ENCODE assay signal across 29 cellular contexts in genomic region chr3:83873550-83873949, GRCh38.
A peak's percentile ranks its signal among the peaks of the same experiment; 100 is the strongest.
DNase-seq lines count a peak whose midpoint lies in the region; ATAC-seq and TF ChIP-seq lines count a peak whose summit lies in the region.
"Had no signal": no experiment of that assay in that cellular context is flagged by ENCODE, and none has a peak within 500 bp of the region (broad histone marks: within the 10 kb centered on the region; RNA-seq: fewer than 3 reads in every experiment).

No MANE protein-coding gene starts in this region.

- no peaks in the 10 kb centered on the region for H4K20me1 ChIP-seq in PC-3 (ENCODE audit: low read length)
- H4K20me1 ChIP-seq in GM23248 (ENCODE audit: insufficient read depth) = no peaks in the 10 kb centered on the region

- no TSS peak for BruUV-seq in PC-3 (replicated peaks; lab: Mats Ljungman, UMichigan)

- POLR2A ChIA-PET in PC-3 (lab: Charles Lee; ENCODE audit: unreplicated experiment) = interaction anchor here (0.6 kb wide), 1 partner anchor 1006 kb away, joined by 3 read pairs; no protein-coding TSS in a partner anchor

- H3F3A ChIP-seq in PC-3 (ENCODE audit: low read length, unreplicated experiment) (no peaks in the 10 kb centered on the region), GM23248 (ENCODE audit: insufficient read depth) (no peaks in the 10 kb centered on the region)

- H3K4me2 ChIP-seq in PC-3 (ENCODE audit: low read length) = peak overlapping the region; percentile 44
- no peak overlapping the region for H3K4me2 ChIP-seq in GM23248 (ENCODE audit: unreplicated experiment)
- H3K4me2 ChIP-seq: hepatocyte, SK-N-SH had no signal

- ATAC-seq in PC-3 = peak; percentile 82
- ATAC-seq: activated CD4-positive, CD25-positive, alpha-beta regulatory T cell treated with anti-CD3 and anti-CD28 coated beads, Interleukin-2, amount 50 U/mL, for 24 hours; gastroesophageal sphincter; Right ventricle myocardium inferior; stimulated activated naive B cell treated with anti-CD40 and anti-IgM and Interleukin-4, amounts not matched to agents 10 μg/mL and 1 μg/mL and 100 μg/mL, for 72 hours; T-helper 17 cell; upper lobe of right lung had no signal

- H3K27me3 ChIP-seq in PC-3 (ENCODE audit: low read length) (no peaks in the 10 kb centered on the region), GM23248 (replicated peaks; ENCODE audit: insufficient read depth) (no peaks in the 10 kb centered on the region), HAP-1 (ENCODE audit: low read depth) (no peaks in the 10 kb centered on the region)
- H3K27me3 ChIP-seq: brain microvascular endothelial cell, gastroesophageal sphincter, hepatocyte, ovary, suprapubic skin, upper lobe of right lung had no signal

- H3K27ac ChIP-seq in PC-3 (ENCODE audit: low read length) = peak overlapping the region; percentile 78
- H3K27ac ChIP-seq in GM23248 = no peak overlapping the region
- H3K27ac ChIP-seq: brain microvascular endothelial cell, hepatocyte, ovary, skin epidermis, suprapubic skin, upper lobe of right lung had no signal

- H3K36me3 ChIP-seq in PC-3 (ENCODE audit: low read depth, low read length) (no peaks in the 10 kb centered on the region), GM23248 (ENCODE audit: low read depth) (no peaks in the 10 kb centered on the region), HAP-1 (replicated peaks) (no peaks in the 10 kb centered on the region)
- H3K36me3 ChIP-seq: brain microvascular endothelial cell, gastroesophageal sphincter, ovary, suprapubic skin, upper lobe of right lung had no signal

- no peak overlapping the region for H3K4me3 ChIP-seq in PC-3 (ENCODE audit: low read length)
- H3K4me3 ChIP-seq in GM23248 = no peak overlapping the region
- no peak overlapping the region for H3K4me3 ChIP-seq in HAP-1
- H3K4me3 ChIP-seq: gastroesophageal sphincter, hepatocyte, lung, ovary, skin epidermis, suprapubic skin, upper lobe of right lung had no signal

- H3K79me2 ChIP-seq in PC-3 (ENCODE audit: low read length) (no peaks in the 10 kb centered on the region), GM23248 (ENCODE audit: insufficient read depth) (no peaks in the 10 kb centered on the region)
- H3K79me2 ChIP-seq: hepatocyte had no signal

- DNase-seq in NOMO-1 (lab: John Stamatoyannopoulos, UW; ENCODE audit: unreplicated experiment in 2 of 2) (peak; percentile 12 to 77), NOMO-1 treated with dmso at 0.1 percent for 144 hours (lab: John Stamatoyannopoulos, UW; ENCODE audit: unreplicated experiment) (no peak), PC-3 (peak; percentile 58), fibroblast of gingiva (ENCODE audit: low read depth) (peak; percentile 10), GM23248 (no peak), cortex of kidney (lab: John Stamatoyannopoulos, UW) (no peak), NCI-H2227 (lab: John Stamatoyannopoulos, UW; ENCODE audit: unreplicated experiment) (no peak), HAP-1 (ENCODE audit: low spot score in 2 of 2) (no peak)
- DNase-seq: 8988T; activated CD4-positive, alpha-beta memory T cell treated with anti-CD3 and anti-CD28 coated beads for 36 hours; activated naive CD4-positive, alpha-beta T cell; brain microvascular endothelial cell; C1 segment of cervical spinal cord; KG1; NCI-H1436 treated with DMSO at 0.1 percent for 48 hours; NCI-H446 treated with DMSO at 0.1 percent for 48 hours; NCI-H82; ovary; SK-N-SH; stimulated activated naive B cell treated with anti-CD40 and anti-IgM and Interleukin-4, amounts not matched to agents 10 μg/mL and 1 μg/mL and 100 μg/mL, for 72 hours; T-helper 17 cell; upper lobe of right lung had no signal

- peaks cover 4% of the 10 kb centered on the region; the same call in 1 of the 2 replicates for H3K4me1 ChIP-seq in PC-3 (ENCODE audit: insufficient read depth, low read length)
- H3K4me1 ChIP-seq in GM23248 (ENCODE audit: insufficient read depth) = no peaks in the 10 kb centered on the region
- H3K4me1 ChIP-seq in HAP-1 = no peaks in the 10 kb centered on the region
- H3K4me1 ChIP-seq: gastroesophageal sphincter, suprapubic skin, upper lobe of right lung had no signal

- H2AFZ ChIP-seq in PC-3 (ENCODE audit: low read length) = peak overlapping the region; percentile 47; the same call in 1 of the 2 replicates
- H2AFZ ChIP-seq in GM23248 = no peak overlapping the region
- H2AFZ ChIP-seq: hepatocyte had no signal

- no peaks in the 10 kb centered on the region for H3K9me2 ChIP-seq in PC-3 (replicated peaks; ENCODE audit: low read length)
- no peaks in the 10 kb centered on the region for H3K9me2 ChIP-seq in GM23248 (ENCODE audit: insufficient read depth)
- H3K9me2 ChIP-seq: SK-N-SH had no signal

- H3K9me3 ChIP-seq in PC-3 (ENCODE audit: low read length) (no peaks in the 10 kb centered on the region), GM23248 (ENCODE audit: low read depth) (no peaks in the 10 kb centered on the region), HAP-1 (no peaks in the 10 kb centered on the region; the same call in 1 of the 2 replicates)
- H3K9me3 ChIP-seq: ovary, SK-N-SH, suprapubic skin, upper lobe of right lung had no signal

- H3K9ac ChIP-seq in PC-3 (ENCODE audit: low read length) (peak overlapping the region; percentile 46), GM23248 (no peak overlapping the region)
- H3K9ac ChIP-seq: SK-N-SH had no signal

- in situ Hi-C loops in GM23248 (cut with MboI) (no loop called here), HAP-1 (cut with MboI; ENCODE audit: low sequenced_read_pairs) (no loop called here)

- intact Hi-C loops in PC-3 (cut with micrococcal nuclease) = no loop called here

- CTCF ChIA-PET in PC-3 (lab: Charles Lee) = no interaction called here

- WGBS in GM23248 (ENCODE audit: low coverage in 1 of 2, low lambda C conversion rate in 2 of 2, missing lambda C conversion rate in 2 of 2), 2 experiments = 1 to 9% methylated on average over 2 of the region's 2 CpGs

- no peak for TF ChIP-seq CTCF in PC-3 (conservative IDR thresholded peaks at IDR 0.05; ENCODE audit: low read depth, low read length)

Comparison
In these comparisons a context has a peak if more than half of its experiments do, and no peak if none do; other contexts are left out.
1. DNase-seq: peak in NOMO-1 (2 of 2), PC-3 (single experiment) and fibroblast of gingiva (single experiment); none in NOMO-1 treated with dmso at 0.1 percent for 144 hours (single experiment), GM23248 (single experiment), cortex of kidney (single experiment), NCI-H2227 (single experiment) and HAP-1 (0 of 2).